In genomic region chr6:8082572-8082953, GRCh38 we compare ENCODE assay signal across 1 cellular context.
TF ChIP-seq lines count a peak whose summit lies in the region.

No MANE protein-coding gene starts in this region.

TF ChIP-seq in SK-N-SH, 30 proteins besides CTCF, POLR2A, EP300 and RAD21 (continued from another document):
- no peak for TF ChIP-seq REST (IDR thresholded peaks at IDR 0.05; ENCODE audit: low read depth, low read length)
